1 cellular context compared by ENCODE assay signal in genomic region chr20:57547250-57547649, GRCh38.
TF ChIP-seq lines count a peak whose summit lies in the region.

No MANE protein-coding gene starts in this region.

TF ChIP-seq in HepG2, 621 proteins besides CTCF, POLR2A, EP300 and RAD21 (continued from another document and continues in another):
- TF ChIP-seq, protein P1, sequence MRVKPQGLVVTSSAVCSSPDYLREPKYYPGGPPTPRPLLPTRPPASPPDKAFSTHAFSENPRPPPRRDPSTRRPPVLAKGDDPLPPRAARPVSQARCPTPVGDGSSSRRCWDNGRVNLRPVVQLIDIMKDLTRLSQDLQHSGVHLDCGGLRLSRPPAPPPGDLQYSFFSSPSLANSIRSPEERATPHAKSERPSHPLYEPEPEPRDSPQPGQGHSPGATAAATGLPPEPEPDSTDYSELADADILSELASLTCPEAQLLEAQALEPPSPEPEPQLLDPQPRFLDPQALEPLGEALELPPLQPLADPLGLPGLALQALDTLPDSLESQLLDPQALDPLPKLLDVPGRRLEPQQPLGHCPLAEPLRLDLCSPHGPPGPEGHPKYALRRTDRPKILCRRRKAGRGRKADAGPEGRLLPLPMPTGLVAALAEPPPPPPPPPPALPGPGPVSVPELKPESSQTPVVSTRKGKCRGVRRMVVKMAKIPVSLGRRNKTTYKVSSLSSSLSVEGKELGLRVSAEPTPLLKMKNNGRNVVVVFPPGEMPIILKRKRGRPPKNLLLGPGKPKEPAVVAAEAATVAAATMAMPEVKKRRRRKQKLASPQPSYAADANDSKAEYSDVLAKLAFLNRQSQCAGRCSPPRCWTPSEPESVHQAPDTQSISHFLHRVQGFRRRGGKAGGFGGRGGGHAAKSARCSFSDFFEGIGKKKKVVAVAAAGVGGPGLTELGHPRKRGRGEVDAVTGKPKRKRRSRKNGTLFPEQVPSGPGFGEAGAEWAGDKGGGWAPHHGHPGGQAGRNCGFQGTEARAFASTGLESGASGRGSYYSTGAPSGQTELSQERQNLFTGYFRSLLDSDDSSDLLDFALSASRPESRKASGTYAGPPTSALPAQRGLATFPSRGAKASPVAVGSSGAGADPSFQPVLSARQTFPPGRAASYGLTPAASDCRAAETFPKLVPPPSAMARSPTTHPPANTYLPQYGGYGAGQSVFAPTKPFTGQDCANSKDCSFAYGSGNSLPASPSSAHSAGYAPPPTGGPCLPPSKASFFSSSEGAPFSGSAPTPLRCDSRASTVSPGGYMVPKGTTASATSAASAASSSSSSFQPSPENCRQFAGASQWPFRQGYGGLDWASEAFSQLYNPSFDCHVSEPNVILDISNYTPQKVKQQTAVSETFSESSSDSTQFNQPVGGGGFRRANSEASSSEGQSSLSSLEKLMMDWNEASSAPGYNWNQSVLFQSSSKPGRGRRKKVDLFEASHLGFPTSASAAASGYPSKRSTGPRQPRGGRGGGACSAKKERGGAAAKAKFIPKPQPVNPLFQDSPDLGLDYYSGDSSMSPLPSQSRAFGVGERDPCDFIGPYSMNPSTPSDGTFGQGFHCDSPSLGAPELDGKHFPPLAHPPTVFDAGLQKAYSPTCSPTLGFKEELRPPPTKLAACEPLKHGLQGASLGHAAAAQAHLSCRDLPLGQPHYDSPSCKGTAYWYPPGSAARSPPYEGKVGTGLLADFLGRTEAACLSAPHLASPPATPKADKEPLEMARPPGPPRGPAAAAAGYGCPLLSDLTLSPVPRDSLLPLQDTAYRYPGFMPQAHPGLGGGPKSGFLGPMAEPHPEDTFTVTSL (CRISPR knock-in tag; IDR thresholded peaks at IDR 0.05; ENCODE audit: borderline replicate concordance): peak; percentile 89
- TF ChIP-seq PAXIP1 (CRISPR knock-in tag; conservative IDR thresholded peaks at IDR 0.05): peak; percentile 63; the same call in 1 of the 2 replicates
- no peak for TF ChIP-seq AGO1 (IDR thresholded peaks at IDR 0.05; ENCODE audit: low read depth, low read length, poor library complexity, severe bottlenecking)
- TF ChIP-seq, protein P2, sequence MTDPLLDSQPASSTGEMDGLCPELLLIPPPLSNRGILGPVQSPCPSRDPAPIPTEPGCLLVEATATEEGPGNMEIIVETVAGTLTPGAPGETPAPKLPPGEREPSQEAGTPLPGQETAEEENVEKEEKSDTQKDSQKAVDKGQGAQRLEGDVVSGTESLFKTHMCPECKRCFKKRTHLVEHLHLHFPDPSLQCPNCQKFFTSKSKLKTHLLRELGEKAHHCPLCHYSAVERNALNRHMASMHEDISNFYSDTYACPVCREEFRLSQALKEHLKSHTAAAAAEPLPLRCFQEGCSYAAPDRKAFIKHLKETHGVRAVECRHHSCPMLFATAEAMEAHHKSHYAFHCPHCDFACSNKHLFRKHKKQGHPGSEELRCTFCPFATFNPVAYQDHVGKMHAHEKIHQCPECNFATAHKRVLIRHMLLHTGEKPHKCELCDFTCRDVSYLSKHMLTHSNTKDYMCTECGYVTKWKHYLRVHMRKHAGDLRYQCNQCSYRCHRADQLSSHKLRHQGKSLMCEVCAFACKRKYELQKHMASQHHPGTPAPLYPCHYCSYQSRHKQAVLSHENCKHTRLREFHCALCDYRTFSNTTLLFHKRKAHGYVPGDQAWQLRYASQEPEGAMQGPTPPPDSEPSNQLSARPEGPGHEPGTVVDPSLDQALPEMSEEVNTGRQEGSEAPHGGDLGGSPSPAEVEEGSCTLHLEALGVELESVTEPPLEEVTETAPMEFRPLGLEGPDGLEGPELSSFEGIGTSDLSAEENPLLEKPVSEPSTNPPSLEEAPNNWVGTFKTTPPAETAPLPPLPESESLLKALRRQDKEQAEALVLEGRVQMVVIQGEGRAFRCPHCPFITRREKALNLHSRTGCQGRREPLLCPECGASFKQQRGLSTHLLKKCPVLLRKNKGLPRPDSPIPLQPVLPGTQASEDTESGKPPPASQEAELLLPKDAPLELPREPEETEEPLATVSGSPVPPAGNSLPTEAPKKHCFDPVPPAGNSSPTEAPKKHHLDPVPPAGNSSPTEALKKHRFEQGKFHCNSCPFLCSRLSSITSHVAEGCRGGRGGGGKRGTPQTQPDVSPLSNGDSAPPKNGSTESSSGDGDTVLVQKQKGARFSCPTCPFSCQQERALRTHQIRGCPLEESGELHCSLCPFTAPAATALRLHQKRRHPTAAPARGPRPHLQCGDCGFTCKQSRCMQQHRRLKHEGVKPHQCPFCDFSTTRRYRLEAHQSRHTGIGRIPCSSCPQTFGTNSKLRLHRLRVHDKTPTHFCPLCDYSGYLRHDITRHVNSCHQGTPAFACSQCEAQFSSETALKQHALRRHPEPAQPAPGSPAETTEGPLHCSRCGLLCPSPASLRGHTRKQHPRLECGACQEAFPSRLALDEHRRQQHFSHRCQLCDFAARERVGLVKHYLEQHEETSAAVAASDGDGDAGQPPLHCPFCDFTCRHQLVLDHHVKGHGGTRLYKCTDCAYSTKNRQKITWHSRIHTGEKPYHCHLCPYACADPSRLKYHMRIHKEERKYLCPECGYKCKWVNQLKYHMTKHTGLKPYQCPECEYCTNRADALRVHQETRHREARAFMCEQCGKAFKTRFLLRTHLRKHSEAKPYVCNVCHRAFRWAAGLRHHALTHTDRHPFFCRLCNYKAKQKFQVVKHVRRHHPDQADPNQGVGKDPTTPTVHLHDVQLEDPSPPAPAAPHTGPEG (CRISPR knock-in tag; IDR thresholded peaks at IDR 0.05): no peak
- 0 out of 2 replicates have a peak, but pooled peaks have one; percentile 25 for TF ChIP-seq KDM1A (CRISPR knock-in tag; IDR thresholded peaks at IDR 0.05)
- TF ChIP-seq ZNF777 (CRISPR knock-in tag; IDR thresholded peaks at IDR 0.05): no peak
- no peak for TF ChIP-seq TFDP1 (CRISPR knock-in tag; IDR thresholded peaks at IDR 0.05; ENCODE audit: borderline replicate concordance)
- TF ChIP-seq ZNF614 (CRISPR knock-in tag; IDR thresholded peaks at IDR 0.05; ENCODE audit: borderline replicate concordance): no peak
- TF ChIP-seq ZNF557 (CRISPR knock-in tag; IDR thresholded peaks at IDR 0.05): no peak
- TF ChIP-seq HDAC1 (CRISPR knock-in tag; IDR thresholded peaks at IDR 0.05): peak; percentile 75; the same call in 1 of the 2 replicates
- no peak for TF ChIP-seq ZBTB21 (CRISPR knock-in tag; IDR thresholded peaks at IDR 0.05)
- no peak for TF ChIP-seq ZNF569 (CRISPR knock-in tag; IDR thresholded peaks at IDR 0.05; ENCODE audit: borderline replicate concordance)
- no peak for TF ChIP-seq ZNF234 (CRISPR knock-in tag; conservative IDR thresholded peaks at IDR 0.05)
- no peak for TF ChIP-seq RFX3 (CRISPR knock-in tag; IDR thresholded peaks at IDR 0.05)
- TF ChIP-seq ZNF749 (CRISPR knock-in tag; IDR thresholded peaks at IDR 0.05; ENCODE audit: borderline replicate concordance): no peak
- TF ChIP-seq ZNF501 (CRISPR knock-in tag; IDR thresholded peaks at IDR 0.05): no peak
- TF ChIP-seq ZNF281 (CRISPR knock-in tag; IDR thresholded peaks at IDR 0.05; ENCODE audit: borderline replicate concordance): no peak; the same call in 1 of the 2 replicates
- TF ChIP-seq ZNF225 (CRISPR knock-in tag; IDR thresholded peaks at IDR 0.05): no peak
- no peak for TF ChIP-seq TGIF2 (CRISPR knock-in tag; IDR thresholded peaks at IDR 0.05)
- no peak for TF ChIP-seq FOXP1 (IDR thresholded peaks at IDR 0.05)
- peak; percentile 65 for TF ChIP-seq FOXP1 (CRISPR knock-in tag; IDR thresholded peaks at IDR 0.05)
- no peak for TF ChIP-seq TEAD2 (CRISPR knock-in tag; IDR thresholded peaks at IDR 0.05)
- no peak for TF ChIP-seq TP53 (CRISPR knock-in tag; conservative IDR thresholded peaks at IDR 0.05)
- TF ChIP-seq TIGD3 (CRISPR knock-in tag; IDR thresholded peaks at IDR 0.05; ENCODE audit: borderline replicate concordance): no peak
- peak; percentile 54; the same call in 1 of the 2 replicates for TF ChIP-seq GATAD1 (CRISPR knock-in tag; IDR thresholded peaks at IDR 0.05)
- no peak for TF ChIP-seq SAFB2 (CRISPR knock-in tag; IDR thresholded peaks at IDR 0.05; ENCODE audit: borderline replicate concordance, low read depth)
- TF ChIP-seq ZMYM4 (CRISPR knock-in tag; IDR thresholded peaks at IDR 0.05): no peak
- no peak for TF ChIP-seq TCF12 (IDR thresholded peaks at IDR 0.05)
- no peak for TF ChIP-seq TCF12 (CRISPR knock-in tag; IDR thresholded peaks at IDR 0.05)
- no peak for TF ChIP-seq SIN3B (IDR thresholded peaks at IDR 0.05; ENCODE audit: low read length)
- no peak for TF ChIP-seq KLF9 (CRISPR knock-in tag; IDR thresholded peaks at IDR 0.05; ENCODE audit: low read depth)
- no peak for TF ChIP-seq ZBTB3 (CRISPR knock-in tag; IDR thresholded peaks at IDR 0.05; ENCODE audit: borderline replicate concordance, low read depth)
- no peak for TF ChIP-seq TAF15 (IDR thresholded peaks at IDR 0.05; ENCODE audit: low read depth, low read length, poor library complexity, severe bottlenecking)
- no peak for TF ChIP-seq ZNF672 (CRISPR knock-in tag; IDR thresholded peaks at IDR 0.05)
- TF ChIP-seq ONECUT2 (CRISPR knock-in tag; IDR thresholded peaks at IDR 0.05): no peak
- TF ChIP-seq, protein P3, sequence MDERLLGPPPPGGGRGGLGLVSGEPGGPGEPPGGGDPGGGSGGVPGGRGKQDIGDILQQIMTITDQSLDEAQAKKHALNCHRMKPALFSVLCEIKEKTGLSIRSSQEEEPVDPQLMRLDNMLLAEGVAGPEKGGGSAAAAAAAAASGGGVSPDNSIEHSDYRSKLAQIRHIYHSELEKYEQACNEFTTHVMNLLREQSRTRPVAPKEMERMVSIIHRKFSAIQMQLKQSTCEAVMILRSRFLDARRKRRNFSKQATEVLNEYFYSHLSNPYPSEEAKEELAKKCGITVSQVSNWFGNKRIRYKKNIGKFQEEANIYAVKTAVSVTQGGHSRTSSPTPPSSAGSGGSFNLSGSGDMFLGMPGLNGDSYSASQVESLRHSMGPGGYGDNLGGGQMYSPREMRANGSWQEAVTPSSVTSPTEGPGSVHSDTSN (CRISPR knock-in tag; IDR thresholded peaks at IDR 0.05): no peak
- no peak for TF ChIP-seq ZNF816 (CRISPR knock-in tag; IDR thresholded peaks at IDR 0.05; ENCODE audit: borderline replicate concordance)
